ENCODE assay signal across 10 cellular contexts in the genomic region with DNA sequence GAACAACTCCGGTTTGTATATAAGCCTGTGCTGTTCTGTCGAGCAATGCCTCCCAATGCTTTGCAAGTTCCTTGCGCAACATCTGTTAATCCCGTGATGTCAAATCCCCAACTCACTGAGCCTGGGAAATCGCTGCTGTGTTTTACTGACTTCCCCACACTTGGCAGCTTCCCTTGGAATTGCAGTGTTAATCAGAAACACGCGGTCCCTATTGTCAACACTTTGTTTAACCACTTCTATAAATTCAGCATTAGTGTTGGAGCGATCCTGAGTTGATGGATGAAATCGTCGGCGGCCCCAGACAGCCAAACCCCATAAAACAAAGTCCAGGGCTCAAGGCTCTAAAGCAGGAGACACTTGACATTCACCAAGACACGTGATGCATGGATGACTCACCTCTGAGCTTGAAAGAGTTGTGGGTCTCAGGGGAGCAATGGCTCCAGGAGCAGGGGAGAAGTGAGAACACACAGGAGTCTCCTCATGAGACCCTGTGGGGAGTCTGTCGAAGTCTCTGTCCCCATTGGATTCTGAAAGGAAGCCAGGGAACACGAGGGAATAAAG.
DNase-seq lines count a peak whose midpoint lies in the region; ATAC-seq and TF ChIP-seq lines count a peak whose summit lies in the region.
"Had no signal": no experiment of that assay in that cellular context is flagged by ENCODE, and none has a peak within 500 bp of the region (broad histone marks: within the 10 kb centered on the region; RNA-seq: fewer than 3 reads in every experiment).

No MANE protein-coding gene starts in this region.

- peaks cover 26% of the 10 kb centered on the region for H3K4me1 ChIP-seq in SJSA1 (replicated peaks)
- H3K4me1 ChIP-seq in gastrocnemius medialis: no peaks in the 10 kb centered on the region
- H3K4me1 ChIP-seq: parathyroid adenoma had no signal

- H3K27me3 Mint-ChIP-seq in naive thymus-derived CD8-positive, alpha-beta T cell: peaks cover 19 to 58% (median 50%) of the 10 kb centered on the region in 5 donors

- H3K9me3 ChIP-seq in SJSA1 (replicated peaks) (no peaks in the 10 kb centered on the region), gastrocnemius medialis (no peaks in the 10 kb centered on the region)

- POLR2A ChIA-PET in naive thymus-derived CD8-positive, alpha-beta T cell (lab: Charles Lee): no interaction called here

- no peak overlapping the region for H3K4me3 ChIP-seq in SJSA1
- no peak overlapping the region for H3K4me3 ChIP-seq in gastrocnemius medialis

- H3K9me3 Mint-ChIP-seq in naive thymus-derived CD8-positive, alpha-beta T cell: no peaks in the 10 kb centered on the region

- H3K27me3 ChIP-seq in SJSA1 (replicated peaks): no peaks in the 10 kb centered on the region
- peaks cover 0 to 7% (median 5%) of the 10 kb centered on the region in 3 donors for H3K27me3 ChIP-seq in gastrocnemius medialis

- H3K27ac ChIP-seq in SJSA1 (peak overlapping the region; percentile 39; the same call in 1 of the 2 replicates), gastrocnemius medialis (peak overlapping the region; percentile 45 to 75 (median 58))
- H3K27ac ChIP-seq: parathyroid adenoma had no signal

- no peaks in the 10 kb centered on the region for H3K36me3 ChIP-seq in SJSA1
- H3K36me3 ChIP-seq in gastrocnemius medialis: no peaks in the 10 kb centered on the region

- H3K27ac Mint-ChIP-seq in naive thymus-derived CD8-positive, alpha-beta T cell: no peak overlapping the region

- no peak for TF ChIP-seq POLR2A in gastrocnemius medialis (IDR thresholded peaks at IDR 0.05)

- no peak for TF ChIP-seq CTCF in gastrocnemius medialis (IDR thresholded peaks at IDR 0.05 in 4 of 5, conservative IDR thresholded peaks at IDR 0.05 in 1 of 5)

- ATAC-seq in gastrocnemius medialis: peak; percentile 64 to 68
- no peak for ATAC-seq in HG03354 (IDR thresholded peaks at IDR 0.05; ENCODE audit: poor library complexity, severe bottlenecking, unreplicated experiment)
- ATAC-seq in GM21619 (IDR thresholded peaks at IDR 0.05; ENCODE audit: unreplicated experiment): no peak
- ATAC-seq in naive thymus-derived CD8-positive, alpha-beta T cell: no peak
- ATAC-seq: activated CD4-positive, CD25-positive, alpha-beta regulatory T cell treated with anti-CD3 and anti-CD28 coated beads, Interleukin-2, amount 50 U/mL, for 24 hours had no signal

- no peaks in the 10 kb centered on the region for H3K36me3 Mint-ChIP-seq in naive thymus-derived CD8-positive, alpha-beta T cell

- intact Hi-C loops in gastrocnemius medialis (cut with DNase I; ENCODE audit: low total_unique reads): loop anchor here (5.0 kb wide), 1 partner anchor 40 kb away; no protein-coding TSS in a partner anchor

- no peak overlapping the region for H3K4me3 Mint-ChIP-seq in naive thymus-derived CD8-positive, alpha-beta T cell

- DNase-seq in GM03348 (ENCODE audit: low spot score) (peak; percentile 85), SJSA1 (ENCODE audit: low read depth in 1 of 2, low spot score in 2 of 2) (peak; percentile 82 to 87), glomerular endothelial cell (ENCODE audit: extremely low read depth, low read depth, low spot score) (peak; percentile 85), gastrocnemius medialis (peak; percentile 71 to 73), NCI-H748 (lab: John Stamatoyannopoulos, UW; ENCODE audit: unreplicated experiment) (no peak)
- DNase-seq in naive thymus-derived CD8-positive, alpha-beta T cell: no peak

- in situ Hi-C loops in gastrocnemius medialis (cut with MboI; ENCODE audit: low sequenced_read_pairs in 4 of 4): no loop called here

- H3K4me1 Mint-ChIP-seq in naive thymus-derived CD8-positive, alpha-beta T cell: peaks cover 0 to 3% (median 0%) of the 10 kb centered on the region in 4 donors

Comparison
In these comparisons a context has a peak if more than half of its experiments do, and no peak if none do; other contexts are left out.
1. DNase-seq: peak in GM03348 (single experiment), SJSA1 (2 of 2), glomerular endothelial cell (single experiment) and gastrocnemius medialis (2 of 2); none in NCI-H748 (single experiment) and naive thymus-derived CD8-positive, alpha-beta T cell (0 of 10).
2. ATAC-seq: peak in gastrocnemius medialis (2 of 2); none in HG03354 (single experiment), GM21619 (single experiment) and naive thymus-derived CD8-positive, alpha-beta T cell (0 of 2).